11 cellular contexts compared by ENCODE assay signal in genomic region chr6:111832833-111833418, GRCh38. TPM values are rescaled to one million over a fixed set of nuclear protein-coding genes. Genes with fewer than 3 reads are reported as not detected.
A peak's percentile ranks its signal among the peaks of the same experiment; 100 is the strongest.
DNase-seq lines count a peak whose midpoint lies in the region; ATAC-seq, FAIRE-seq and TF ChIP-seq lines count a peak whose summit lies in the region.
"Had no signal": no experiment of that assay in that cellular context is flagged by ENCODE, and none has a peak within 500 bp of the region (broad histone marks: within the 10 kb centered on the region; RNA-seq: fewer than 3 reads in every experiment).

No MANE protein-coding gene starts in this region.

- H3K4ac ChIP-seq in trophoblast cell (ENCODE audit: low read depth, low read length): no peak overlapping the region

- H3K9me3 ChIP-seq in HepG2 (ENCODE audit: low read length) (no peaks in the 10 kb centered on the region), right lobe of liver (no peaks in the 10 kb centered on the region), ascending aorta (no peaks in the 10 kb centered on the region), vagina (no peaks in the 10 kb centered on the region), trophoblast cell (ENCODE audit: insufficient read depth, low read depth, low read length) (no peaks in the 10 kb centered on the region)
- H3K9me3 ChIP-seq: colonic mucosa, neutrophil had no signal

- intact Hi-C loops in HepG2 (cut with micrococcal nuclease; ENCODE audit: unreplicated experiment) (no loop called here), right lobe of liver (cut with DNase I) (no loop called here), ascending aorta (cut with DNase I) (no loop called here), vagina (cut with DNase I) (no loop called here)

- H2BK5ac ChIP-seq in trophoblast cell (ENCODE audit: low read depth, low read length, poor library complexity): no peak overlapping the region

- H4K91ac ChIP-seq in trophoblast cell (ENCODE audit: low read depth, low read length): no peak overlapping the region

- H2BK12ac ChIP-seq in trophoblast cell (ENCODE audit: low read length): no peak overlapping the region

- no peak overlapping the region for H3K18ac ChIP-seq in trophoblast cell (ENCODE audit: low read length)

- no peak overlapping the region for H4K12ac ChIP-seq in trophoblast cell (ENCODE audit: low read depth, low read length)

- no peak overlapping the region for H2BK120ac ChIP-seq in trophoblast cell (ENCODE audit: insufficient read depth, low read length, poor library complexity)

- H3K79me1 ChIP-seq in trophoblast cell (ENCODE audit: low read length): no peaks in the 10 kb centered on the region

- no peak overlapping the region for H3K27ac ChIP-seq in HepG2 (ENCODE audit: extremely low read length, insufficient read depth, low read length)
- no peak overlapping the region for H3K27ac ChIP-seq in right lobe of liver
- peak overlapping the region; percentile 2 to 9 for H3K27ac ChIP-seq in ascending aorta
- H3K27ac ChIP-seq in vagina: peak overlapping the region; percentile 54
- no peak overlapping the region for H3K27ac ChIP-seq in trophoblast cell (ENCODE audit: low read depth, low read length)
- H3K27ac ChIP-seq: colonic mucosa, neutrophil had no signal

- no peak overlapping the region for H3K9ac ChIP-seq in HepG2 (ENCODE audit: insufficient read depth, low read depth, low read length)
- no peak overlapping the region for H3K9ac ChIP-seq in trophoblast cell (ENCODE audit: low read length)

- H3K4me2 ChIP-seq in HepG2 (ENCODE audit: low read depth, low read length) (no peak overlapping the region), trophoblast cell (ENCODE audit: low read length) (no peak overlapping the region)

- CTCF ChIA-PET in HepG2 (lab: Yijun Ruan, JAX; ENCODE audit: low intra/inter-chr PET ratio, low total read pairs): no interaction called here

- TF ChIP-seq CTCF in HepG2 (CRISPR knock-in tag; IDR thresholded peaks at IDR 0.05): no peak
- TF ChIP-seq CTCF in right lobe of liver (IDR thresholded peaks at IDR 0.05): no peak
- TF ChIP-seq CTCF in ascending aorta (IDR thresholded peaks at IDR 0.05): no peak
- no peak for TF ChIP-seq CTCF in vagina (IDR thresholded peaks at IDR 0.05)

- H3K4me1 ChIP-seq in HepG2 (ENCODE audit: insufficient read depth, low read length): no peaks in the 10 kb centered on the region
- no peaks in the 10 kb centered on the region for H3K4me1 ChIP-seq in right lobe of liver
- H3K4me1 ChIP-seq in ascending aorta: peaks cover 0 to 9% of the 10 kb centered on the region in 2 donors
- H3K4me1 ChIP-seq in vagina: peaks cover 29% of the 10 kb centered on the region
- H3K4me1 ChIP-seq in trophoblast cell (ENCODE audit: control insufficient read depth in 1 of 2, insufficient read depth in 2 of 2, low read length in 2 of 2): peaks cover 3 to 7% of the 10 kb centered on the region in 2 experiments
- H3K4me1 ChIP-seq: colonic mucosa had no signal

- no peak overlapping the region for H4K8ac ChIP-seq in trophoblast cell (ENCODE audit: low read depth, low read length)

- no peak for TF ChIP-seq POLR2A in HepG2 (IDR thresholded peaks at IDR 0.05; ENCODE audit: insufficient read depth in 1 of 2, low read depth in 2 of 2, low read length in 2 of 2)
- no peak for TF ChIP-seq POLR2A in right lobe of liver (IDR thresholded peaks at IDR 0.05)
- TF ChIP-seq POLR2A in vagina (IDR thresholded peaks at IDR 0.05): no peak

- H3K36me3 ChIP-seq in HepG2 (replicated peaks in 1 of 2; ENCODE audit: control insufficient read depth in 1 of 2, insufficient read depth in 2 of 2, low read length in 2 of 2): no peaks in the 10 kb centered on the region
- H3K36me3 ChIP-seq in right lobe of liver: no peaks in the 10 kb centered on the region
- H3K36me3 ChIP-seq in ascending aorta: no peaks in the 10 kb centered on the region
- no peaks in the 10 kb centered on the region for H3K36me3 ChIP-seq in vagina
- peaks cover 0 to under 1% of the 10 kb centered on the region in 2 experiments for H3K36me3 ChIP-seq in trophoblast cell (ENCODE audit: control insufficient read depth in 1 of 2, insufficient read depth in 2 of 2, low read length in 2 of 2)
- H3K36me3 ChIP-seq: colonic mucosa, neutrophil had no signal

- H3K4me3 ChIP-seq in HepG2 (replicated peaks in 1 of 3; ENCODE audit: insufficient read depth in 1 of 3, low read depth in 2 of 3, low read length in 3 of 3) (no peak overlapping the region), right lobe of liver (no peak overlapping the region), ascending aorta (peak overlapping the region in 1 of 2 donors; percentile 25), vagina (no peak overlapping the region), trophoblast cell (ENCODE audit: low read depth, low read length) (no peak overlapping the region)
- H3K4me3 ChIP-seq: colonic mucosa had no signal

- WGBS in HepG2 (ENCODE audit: low lambda C conversion rate): 91% methylated on average over 1 of the region's 1 CpG
- WGBS in right lobe of liver (ENCODE audit: insufficient coverage, low coverage, low lambda C conversion rate, missing lambda C conversion rate): 100% methylated on average over 1 of the region's 1 CpG
- WGBS in trophoblast cell (ENCODE audit: extremely low coverage, insufficient coverage, insufficient read length): no CpG with 5 or more reads among the region's 1 CpG

- H2AFZ ChIP-seq in HepG2 (ENCODE audit: low read length): no peak overlapping the region
- no peak overlapping the region for H2AFZ ChIP-seq in trophoblast cell (ENCODE audit: insufficient read depth, low read length, poor library complexity)

- TF ChIP-seq RAD21 in HepG2 (CRISPR knock-in tag; IDR thresholded peaks at IDR 0.05): no peak

- H3K14ac ChIP-seq in trophoblast cell (ENCODE audit: low read length): no peak overlapping the region

- BruUV-seq in HepG2 (replicated peaks; lab: Mats Ljungman, UMichigan): no TSS peak

- H3K27me3 ChIP-seq in HepG2 (ENCODE audit: control insufficient read depth in 1 of 2, insufficient read depth in 2 of 2, low read length in 2 of 2) (no peaks in the 10 kb centered on the region), right lobe of liver (no peaks in the 10 kb centered on the region), ascending aorta (no peaks in the 10 kb centered on the region), vagina (no peaks in the 10 kb centered on the region), trophoblast cell (ENCODE audit: insufficient read depth, low read length) (no peaks in the 10 kb centered on the region)
- H3K27me3 ChIP-seq: colonic mucosa, neutrophil had no signal

- H3K79me2 ChIP-seq in HepG2 (ENCODE audit: insufficient read depth, low read length): no peaks in the 10 kb centered on the region
- H3K79me2 ChIP-seq in trophoblast cell (ENCODE audit: control insufficient read depth, insufficient read depth, low read length, poor library complexity): no peaks in the 10 kb centered on the region

- H2AK5ac ChIP-seq in trophoblast cell (ENCODE audit: low read length): no peak overlapping the region

- H4K20me1 ChIP-seq in HepG2 (ENCODE audit: insufficient read depth, low read length): no peaks in the 10 kb centered on the region

- DNase-seq in HepG2 (ENCODE audit: low spot score) (no peak), right lobe of liver (no peak), ascending aorta (ENCODE audit: low spot score in 2 of 2) (no peak), vagina (ENCODE audit: extremely low spot score in 2 of 2) (no peak), A172 (ENCODE audit: low spot score) (no peak), trophoblast cell (no peak)
- DNase-seq: colonic mucosa, NCI-H1930 had no signal

- ATAC-seq in HepG2 (no peak), right lobe of liver (no peak), HG02973 (IDR thresholded peaks at IDR 0.05; ENCODE audit: unreplicated experiment) (peak; percentile 36), HG02763 (IDR thresholded peaks at IDR 0.05; ENCODE audit: unreplicated experiment) (no peak)

- H3K23ac ChIP-seq in trophoblast cell (ENCODE audit: low read length): no peak overlapping the region

- FAIRE-seq in HepG2 (lab: Jason Lieb, UNC): peak; percentile 12

- TF ChIP-seq EP300 in HepG2 (IDR thresholded peaks at IDR 0.05; ENCODE audit: low read depth in 2 of 2, low read length in 2 of 2): no peak
- no peak for TF ChIP-seq EP300 in HepG2 (CRISPR knock-in tag; IDR thresholded peaks at IDR 0.05; ENCODE audit: borderline replicate concordance)

- in situ Hi-C loops in HepG2 (cut with HindIII; ENCODE audit: extremely low pct_ligation_motif_present, low pct_unique_long_range_greater_than_20kb): no loop called here

- POLR2A ChIA-PET in HepG2 (lab: Yijun Ruan, JAX): no interaction called here

TF ChIP-seq in HepG2, 621 proteins besides CTCF, POLR2A, EP300 and RAD21 (continues in another document):
- TF ChIP-seq FLYWCH1 (CRISPR knock-in tag; IDR thresholded peaks at IDR 0.05) (no peak), ZNF841 (CRISPR knock-in tag; IDR thresholded peaks at IDR 0.05; ENCODE audit: borderline replicate concordance) (no peak), NFIC (IDR thresholded peaks at IDR 0.05; ENCODE audit: low read length) (no peak), ATAD3A (CRISPR knock-in tag; IDR thresholded peaks at IDR 0.05) (no peak)

RNA-seq across cellular contexts. Expression of gene FYN, which starts 40.3 kb away (rescaled TPM):
- total RNA-seq in HepG2 (2016; rRNA removed; fragmentation: Illumina TruSeq; extraction: Trizol) (14.6 and 15.5 TPM in 2 replicates), right lobe of liver (10 to 100 TPM; 16.8 to 33.7 (median 23.5) TPM), ascending aorta (141 TPM), vagina (130 TPM)
- total RNA-seq in HepG2 (2016; cell fraction: cytosol; rRNA removed; fragmentation: Illumina TruSeq; extraction: Trizol; ENCODE audit: low read depth): 3.6 and 4.1 TPM in 2 replicates
- total RNA-seq in HepG2 (2016; cell fraction: insoluble cytoplasmic fraction; rRNA removed; fragmentation: Illumina TruSeq; extraction: Trizol): 13.7 and 16.0 TPM in 2 replicates
- total RNA-seq in HepG2 (2016; cell fraction: membrane; rRNA removed; fragmentation: Illumina TruSeq; extraction: Trizol): 11.6 and 12.0 TPM in 2 replicates
- 17.8 and 19.2 TPM in 2 replicates for total RNA-seq in HepG2 (2016; cell fraction: nucleus; rRNA removed; fragmentation: Illumina TruSeq; extraction: Trizol)
- 22.6 and 24.6 TPM in 2 replicates for polyA plus RNA-seq in HepG2 (2011; rRNA removed)
- 16.8 and 28.6 TPM in 2 replicates for polyA plus RNA-seq in HepG2 (2011; cell fraction: cytosol; rRNA removed)
- 31.3 and 40.2 TPM in 2 replicates for polyA plus RNA-seq in HepG2 (2011; cell fraction: nucleus; rRNA removed)
- polyA plus RNA-seq in HepG2 (2012): 22.4 and 23.4 TPM in 2 replicates
- 3.4 and 3.5 TPM in 2 replicates for polyA plus RNA-seq in HepG2 (2016; cell fraction: cytosol; fragmentation: Illumina TruSeq; extraction: Trizol; ENCODE audit: low read depth)
- polyA plus RNA-seq in HepG2 (2016; cell fraction: insoluble cytoplasmic fraction; fragmentation: Illumina TruSeq; extraction: Trizol; ENCODE audit: low read depth): 18.8 and 20.1 TPM in 2 replicates
- 10.6 and 11.8 TPM in 2 replicates for polyA plus RNA-seq in HepG2 (2016; cell fraction: membrane; fragmentation: Illumina TruSeq; extraction: Trizol; ENCODE audit: low read depth)
- 17.9 and 20.2 TPM in 2 replicates for polyA plus RNA-seq in HepG2 (2016; cell fraction: nucleus; fragmentation: Illumina TruSeq; extraction: Trizol; ENCODE audit: insufficient read depth, low read depth)
- polyA minus RNA-seq in HepG2 (2011; rRNA and poly(A)+ RNA removed; ENCODE audit: low replicate concordance): 37.8 and 75.6 TPM in 2 replicates
- 19.1 and 20.6 TPM in 2 replicates for polyA minus RNA-seq in HepG2 (2011; cell fraction: cytosol; rRNA and poly(A)+ RNA removed)
- 45.1 and 62.6 TPM in 2 replicates for polyA minus RNA-seq in HepG2 (2011; cell fraction: nucleus; rRNA and poly(A)+ RNA removed)
- 26.0 and 26.6 TPM in 2 replicates for total RNA-seq in A172 (2014; rRNA removed; shearing (Covaris generic))
- polyA plus RNA-seq in trophoblast cell (2013): 78.0 and 85.2 TPM in 2 replicates

Comparison
In these comparisons a context has a peak if more than half of its experiments do, and no peak if none do; other contexts are left out.
1. H3K27ac ChIP-seq: peak in ascending aorta (2 of 2) and vagina (single experiment); none in HepG2 (single experiment), right lobe of liver (0 of 3) and trophoblast cell (single experiment).